9 cellular contexts compared by ENCODE assay signal in genomic region chr1:95108792-95109191, GRCh38. TPM values are rescaled to one million over a fixed set of nuclear protein-coding genes. Genes with fewer than 3 reads are reported as not detected.
"Had no signal": no experiment of that assay in that cellular context is flagged by ENCODE, and none has a peak within 500 bp of the region (broad histone marks: within the 10 kb centered on the region; RNA-seq: fewer than 3 reads in every experiment).

No MANE protein-coding gene starts in this region.

- H2AFZ ChIP-seq: GM23248 had no signal

- H3K9ac ChIP-seq: GM23248 had no signal

- DNase-seq: GM23248, H9, HCEC 1CT, HFFc6, IMR-90, KBM-7 had no signal

- H3K4me3 Mint-ChIP-seq: H9, HFFc6 had no signal

- H3K27ac Mint-ChIP-seq: H9, HFFc6 had no signal

- FAIRE-seq: H1, H54 had no signal

- H3K9me3 Mint-ChIP-seq: H9, HFFc6 had no signal

- H3K4me3 ChIP-seq: GM23248 had no signal

- H3K27ac ChIP-seq: GM23248, HL-60 had no signal

RNA-seq across cellular contexts. Expression of gene TLCD4, which starts 8.4 kb away (rescaled TPM):
- total RNA-seq: GM23248 had no signal
- polyA plus RNA-seq: GM23248 had no signal
